In the genomic region with DNA sequence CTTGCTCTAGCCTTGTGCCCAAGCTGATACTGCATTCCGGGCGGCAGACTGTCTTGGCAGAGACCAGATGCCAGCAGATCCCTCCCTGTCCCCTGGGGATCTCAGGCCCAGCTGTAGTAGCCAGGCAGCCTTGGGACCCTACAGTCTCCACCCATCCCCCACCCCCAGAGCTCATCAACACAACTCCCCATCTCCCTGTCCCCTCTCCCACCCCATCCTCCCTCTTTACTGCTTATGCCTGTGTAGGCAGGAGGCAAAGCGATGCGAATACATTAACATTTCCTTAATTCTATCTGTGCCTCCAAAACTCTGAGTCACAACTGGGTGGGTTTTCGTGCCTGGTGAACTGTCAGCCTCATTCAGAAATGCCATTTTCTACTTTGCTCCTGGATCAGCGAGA, we compare ENCODE assay signal across 13 cellular contexts.
DNase-seq lines count a peak whose midpoint lies in the region; TF ChIP-seq lines count a peak whose summit lies in the region.
"Had no signal": no experiment of that assay in that cellular context is flagged by ENCODE, and none has a peak within 500 bp of the region (broad histone marks: within the 10 kb centered on the region; RNA-seq: fewer than 3 reads in every experiment).

No MANE protein-coding gene starts in this region.

- POLR2A ChIA-PET in MCF 10A (lab: Yijun Ruan, JAX) = no interaction called here

- CTCF ChIA-PET in MCF 10A (lab: Yijun Ruan, JAX) = interaction anchor here (0.5 to 1.1 kb wide), 5 partner anchors 8 to 573 kb away, joined by 3 to 4 read pairs (median 3); no protein-coding TSS in a partner anchor

- peaks cover 8% of the 10 kb centered on the region for H3K9me3 Mint-ChIP-seq in glutamatergic neuron (ENCODE audit: unreplicated experiment)
- H3K9me3 Mint-ChIP-seq in MCF 10A (ENCODE audit: unreplicated experiment) = peaks cover 14% of the 10 kb centered on the region

- H3K4me1 Mint-ChIP-seq in glutamatergic neuron (ENCODE audit: low read depth, unreplicated experiment) (peaks cover 33% of the 10 kb centered on the region), MCF 10A (ENCODE audit: insufficient read depth, unreplicated experiment) (no peaks in the 10 kb centered on the region)

- H3K27ac Mint-ChIP-seq in glutamatergic neuron (ENCODE audit: unreplicated experiment) (peak overlapping the region; percentile 85), MCF 10A (ENCODE audit: low read depth, unreplicated experiment) (no peak overlapping the region)

- H3K36me3 Mint-ChIP-seq in glutamatergic neuron (ENCODE audit: unreplicated experiment) (peaks cover 10% of the 10 kb centered on the region), MCF 10A (ENCODE audit: insufficient read depth, unreplicated experiment) (no peaks in the 10 kb centered on the region)

- H3K4me3 Mint-ChIP-seq in glutamatergic neuron (ENCODE audit: unreplicated experiment) (peak overlapping the region; percentile 66), MCF 10A (ENCODE audit: unreplicated experiment) (no peak overlapping the region)

- TF ChIP-seq CTCF in glutamatergic neuron (IDR thresholded peaks at IDR 0.05; ENCODE audit: partially characterized antibody, unreplicated experiment) (no peak), MCF 10A (IDR thresholded peaks at IDR 0.05; ENCODE audit: unreplicated experiment) (no peak)

- no TSS peak for BruUV-seq in MCF 10A (replicated peaks; lab: Mats Ljungman, UMichigan)

- DNase-seq in DMS 273 (lab: John Stamatoyannopoulos, UW; ENCODE audit: unreplicated experiment) (peak; percentile 55), DMS 273 treated with DMSO at 0.1 percent for 48 hours (lab: John Stamatoyannopoulos, UW) (no peak), NCI-H69 (lab: John Stamatoyannopoulos, UW) (peak; percentile 56), glutamatergic neuron (peak; percentile 69), putamen (ENCODE audit: low spot score) (peak; percentile 79), MCF 10A (ENCODE audit: unreplicated experiment) (no peak), NOMO-1 treated with DMSO at 0.1 percent for 48 hours (lab: John Stamatoyannopoulos, UW; ENCODE audit: unreplicated experiment) (no peak)
- no peak for DNase-seq in activated CD4-positive, CD25-positive, alpha-beta regulatory T cell (lab: John Stamatoyannopoulos, UW)
- DNase-seq: Karpas-422, NCI-H1417 treated with DMSO at 0.1 percent for 48 hours, NCI-H2029 treated with DMSO at 0.1 percent for 48 hours, NCI-H2227 treated with DMSO at 0.1 percent for 48 hours, NCI-H748 treated with DMSO at 0.1 percent for 48 hours had no signal

- intact Hi-C loops in MCF 10A (cut with micrococcal nuclease) = no loop called here

- peaks cover 3% of the 10 kb centered on the region for H3K27me3 Mint-ChIP-seq in glutamatergic neuron (ENCODE audit: unreplicated experiment)
- H3K27me3 Mint-ChIP-seq in MCF 10A (ENCODE audit: insufficient read depth, unreplicated experiment) = no peaks in the 10 kb centered on the region

Comparison
In these comparisons a context has a peak if more than half of its experiments do, and no peak if none do; other contexts are left out.
1. DNase-seq: peak in DMS 273 (single experiment), NCI-H69 (single experiment), glutamatergic neuron (single experiment) and putamen (single experiment); none in DMS 273 treated with DMSO at 0.1 percent for 48 hours (single experiment), MCF 10A (single experiment), activated CD4-positive, CD25-positive, alpha-beta regulatory T cell (0 of 4) and NOMO-1 treated with DMSO at 0.1 percent for 48 hours (single experiment).